ENCODE assay signal across 10 cellular contexts in genomic region chr5:109485030-109485429, GRCh38.
DNase-seq lines count a peak whose midpoint lies in the region; ATAC-seq and TF ChIP-seq lines count a peak whose summit lies in the region.
"Had no signal": no experiment of that assay in that cellular context is flagged by ENCODE, and none has a peak within 500 bp of the region (broad histone marks: within the 10 kb centered on the region; RNA-seq: fewer than 3 reads in every experiment).

No MANE protein-coding gene starts in this region.

- no peak overlapping the region for H2AK5ac ChIP-seq in mesenchymal stem cell (ENCODE audit: low read length, severe bottlenecking)

- no peaks in the 10 kb centered on the region for H3K36me3 Mint-ChIP-seq in Calu3 (ENCODE audit: insufficient read depth, unreplicated experiment)
- H3K36me3 Mint-ChIP-seq: CD8-positive, alpha-beta T cell had no signal

- H2BK5ac ChIP-seq in mesenchymal stem cell (ENCODE audit: low read depth, low read length, poor library complexity, severe bottlenecking), result no peak overlapping the region

- CTCF ChIA-PET in Calu3 (lab: Charles Lee), result no interaction called here

- ATAC-seq in GM18520 (IDR thresholded peaks at IDR 0.05; ENCODE audit: unreplicated experiment), result no peak
- ATAC-seq: activated CD4-positive, alpha-beta T cell treated with anti-CD3 and anti-CD28 coated beads for 36 hours; CD8-positive, alpha-beta T cell had no signal

- no peak overlapping the region for H3K23ac ChIP-seq in mesenchymal stem cell (ENCODE audit: low read length in 2 of 2)

- no peaks in the 10 kb centered on the region for H3K4me1 Mint-ChIP-seq in Calu3 (ENCODE audit: low read depth, unreplicated experiment)
- H3K4me1 Mint-ChIP-seq: activated CD4-positive, alpha-beta T cell treated with anti-CD3 and anti-CD28 coated beads for 36 hours had no signal

- no peak overlapping the region for H4K91ac ChIP-seq in mesenchymal stem cell (ENCODE audit: low read length)

- H2BK120ac ChIP-seq in mesenchymal stem cell (ENCODE audit: low read depth, low read length), result no peak overlapping the region

- no peaks in the 10 kb centered on the region for H3K9me3 ChIP-seq in mesenchymal stem cell (ENCODE audit: control insufficient read depth, low read length)

- no TSS peak for BruUV-seq in Calu3 (replicated peaks; lab: Mats Ljungman, UMichigan)

- H3K4me1 ChIP-seq in mesenchymal stem cell (ENCODE audit: control insufficient read depth, insufficient read depth, low read depth, low read length), result no peaks in the 10 kb centered on the region

- H3K4ac ChIP-seq in mesenchymal stem cell (ENCODE audit: low read depth in 1 of 2, low read length in 2 of 2), result no peak overlapping the region

- no peak overlapping the region for H2BK15ac ChIP-seq in mesenchymal stem cell (ENCODE audit: low read depth, poor library complexity, severe bottlenecking)

- no peak overlapping the region for H3K4me2 ChIP-seq in mesenchymal stem cell (ENCODE audit: low read length, poor library complexity, severe bottlenecking)

- H3K4me3 Mint-ChIP-seq in Calu3 (ENCODE audit: low read depth, unreplicated experiment), result no peak overlapping the region
- H3K4me3 Mint-ChIP-seq: activated CD4-positive, alpha-beta T cell treated with anti-CD3 and anti-CD28 coated beads for 36 hours; CD8-positive, alpha-beta T cell had no signal

- H3K27ac ChIP-seq in caudate nucleus (ENCODE audit: low read depth, low read length) (no peak overlapping the region), mesenchymal stem cell (ENCODE audit: low read length, poor library complexity, severe bottlenecking) (no peak overlapping the region)

- H3K36me3 ChIP-seq in mesenchymal stem cell (ENCODE audit: control insufficient read depth in 1 of 2, insufficient read depth in 2 of 2, low read depth in 1 of 2, low read length in 2 of 2), result no peaks in the 10 kb centered on the region

- 61% methylated on average over 8 of the region's 8 CpGs for WGBS in mesenchymal stem cell

- no peak overlapping the region for H3K27ac Mint-ChIP-seq in Calu3 (ENCODE audit: unreplicated experiment)
- H3K27ac Mint-ChIP-seq: activated CD4-positive, alpha-beta T cell treated with anti-CD3 and anti-CD28 coated beads for 36 hours; CD8-positive, alpha-beta T cell had no signal

- no peak overlapping the region for H3K14ac ChIP-seq in mesenchymal stem cell (ENCODE audit: low read length in 2 of 2)

- H3K9me3 Mint-ChIP-seq in Calu3 (ENCODE audit: low read depth, unreplicated experiment), result no peaks in the 10 kb centered on the region
- H3K9me3 Mint-ChIP-seq: CD8-positive, alpha-beta T cell had no signal

- no peak overlapping the region for H2BK12ac ChIP-seq in mesenchymal stem cell (ENCODE audit: low read length in 2 of 2)

- H3K79me1 ChIP-seq in mesenchymal stem cell (replicated peaks; ENCODE audit: low read length, poor library complexity, severe bottlenecking), result no peaks in the 10 kb centered on the region

- H3K18ac ChIP-seq in mesenchymal stem cell (ENCODE audit: low read depth in 1 of 2, low read length in 2 of 2), result no peak overlapping the region

- H3K9ac ChIP-seq in mesenchymal stem cell (ENCODE audit: low read length), result no peak overlapping the region

- H3K27me3 Mint-ChIP-seq in Calu3 (ENCODE audit: unreplicated experiment), result no peaks in the 10 kb centered on the region
- H3K27me3 Mint-ChIP-seq: activated CD4-positive, alpha-beta T cell treated with anti-CD3 and anti-CD28 coated beads for 36 hours had no signal

- no peak overlapping the region for H3K4me3 ChIP-seq in mesenchymal stem cell (ENCODE audit: insufficient read depth in 1 of 2, low read depth in 1 of 2, low read length in 2 of 2)

- peaks cover 0 to 4% of the 10 kb centered on the region in 2 experiments for H3K27me3 ChIP-seq in mesenchymal stem cell (ENCODE audit: control insufficient read depth in 1 of 2, insufficient read depth in 1 of 2, low read length in 2 of 2)

- DNase-seq in Calu3 (peak; percentile 15), NCI-H2029 treated with DMSO at 0.1 percent for 48 hours (lab: John Stamatoyannopoulos, UW) (peak; percentile 79), caudate nucleus (lab: John Stamatoyannopoulos, UW) (peak in 45 of 61 donors; percentile 7 to 69 (median 25)), mesenchymal stem cell (peak; percentile 59), T-helper 9 cell (no peak), SIG-M5 (lab: John Stamatoyannopoulos, UW) (no peak), ecto neural progenitor cell (ENCODE audit: low spot score) (no peak)
- DNase-seq: activated CD4-positive, alpha-beta T cell treated with anti-CD3 and anti-CD28 coated beads for 36 hours; CD8-positive, alpha-beta T cell had no signal

- intact Hi-C loops in Calu3 (cut with micrococcal nuclease; ENCODE audit: unreplicated experiment), result loop anchor here (10.0 kb wide), 1 partner anchor 200 kb away; the partner anchor contains the start of gene MAN2A1

- no peak for TF ChIP-seq CTCF in Calu3 (IDR thresholded peaks at IDR 0.05; ENCODE audit: unreplicated experiment)

- H2AFZ ChIP-seq in mesenchymal stem cell (ENCODE audit: low read depth, low read length), result no peak overlapping the region

- H4K8ac ChIP-seq in mesenchymal stem cell (ENCODE audit: low read length), result peak overlapping the region; percentile 60

Comparison
In these comparisons a context has a peak if more than half of its experiments do, and no peak if none do; other contexts are left out.
1. DNase-seq: peak in Calu3 (single experiment), NCI-H2029 treated with DMSO at 0.1 percent for 48 hours (single experiment), caudate nucleus (45 of 61) and mesenchymal stem cell (single experiment); none in T-helper 9 cell (single experiment), SIG-M5 (single experiment) and ecto neural progenitor cell (single experiment).